Comparison of ENCODE assay signal across 1 cellular context in the genomic region with DNA sequence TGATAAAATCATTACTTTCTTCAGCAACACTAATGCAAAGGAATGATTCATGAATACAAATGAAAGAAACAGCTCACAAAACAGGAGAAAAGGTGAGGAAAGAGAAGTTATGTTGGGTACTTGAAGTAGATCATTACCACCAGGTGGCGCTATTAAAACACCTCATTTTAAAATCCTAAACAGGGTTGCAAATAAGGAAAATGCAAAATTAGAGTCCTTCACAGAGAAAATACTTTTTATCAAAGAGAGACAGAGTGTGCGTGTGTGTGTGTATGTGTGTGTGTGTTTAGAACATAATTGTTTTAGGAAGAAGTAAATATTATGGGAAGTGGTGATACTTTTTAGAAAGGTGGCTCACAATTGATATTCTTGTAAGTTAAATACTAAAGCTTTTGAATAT.
A peak's percentile ranks its signal among the peaks of the same experiment; 100 is the strongest.
TF ChIP-seq lines count a peak whose summit lies in the region.

No MANE protein-coding gene starts in this region.

TF ChIP-seq in HepG2, 621 proteins besides CTCF, POLR2A, EP300 and RAD21 (continued from another document):
- TF ChIP-seq, protein P1, sequence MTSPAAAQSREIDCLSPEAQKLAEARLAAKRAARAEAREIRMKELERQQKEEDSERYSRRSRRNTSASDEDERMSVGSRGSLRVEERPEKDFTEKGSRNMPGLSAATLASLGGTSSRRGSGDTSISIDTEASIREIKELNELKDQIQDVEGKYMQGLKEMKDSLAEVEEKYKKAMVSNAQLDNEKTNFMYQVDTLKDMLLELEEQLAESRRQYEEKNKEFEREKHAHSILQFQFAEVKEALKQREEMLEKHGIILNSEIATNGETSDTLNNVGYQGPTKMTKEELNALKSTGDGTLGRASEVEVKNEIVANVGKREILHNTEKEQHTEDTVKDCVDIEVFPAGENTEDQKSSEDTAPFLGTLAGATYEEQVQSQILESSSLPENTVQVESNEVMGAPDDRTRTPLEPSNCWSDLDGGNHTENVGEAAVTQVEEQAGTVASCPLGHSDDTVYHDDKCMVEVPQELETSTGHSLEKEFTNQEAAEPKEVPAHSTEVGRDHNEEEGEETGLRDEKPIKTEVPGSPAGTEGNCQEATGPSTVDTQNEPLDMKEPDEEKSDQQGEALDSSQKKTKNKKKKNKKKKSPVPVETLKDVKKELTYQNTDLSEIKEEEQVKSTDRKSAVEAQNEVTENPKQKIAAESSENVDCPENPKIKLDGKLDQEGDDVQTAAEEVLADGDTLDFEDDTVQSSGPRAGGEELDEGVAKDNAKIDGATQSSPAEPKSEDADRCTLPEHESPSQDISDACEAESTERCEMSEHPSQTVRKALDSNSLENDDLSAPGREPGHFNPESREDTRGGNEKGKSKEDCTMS (CRISPR knock-in tag; conservative IDR thresholded peaks at IDR 0.05) = no peak
- TF ChIP-seq ZNF816 (CRISPR knock-in tag; IDR thresholded peaks at IDR 0.05; ENCODE audit: borderline replicate concordance) (no peak), STAG1 (CRISPR knock-in tag; IDR thresholded peaks at IDR 0.05) (peak; percentile 88)
